In genomic region chr15:93087825-93088199, GRCh38 we compare ENCODE assay signal across 8 cellular contexts. TPM values are rescaled to one million over a fixed set of nuclear protein-coding genes. Genes with fewer than 3 reads are reported as not detected.
A peak's percentile ranks its signal among the peaks of the same experiment; 100 is the strongest.
DNase-seq lines count a peak whose midpoint lies in the region; ATAC-seq, FAIRE-seq and TF ChIP-seq lines count a peak whose summit lies in the region.

No MANE protein-coding gene starts in this region.

- peak; percentile 92 for TF ChIP-seq CTCF in A673 (conservative IDR thresholded peaks at IDR 0.05; ENCODE audit: low read depth, low read length)
- peak; percentile 84 for TF ChIP-seq CTCF in PC-9 (conservative IDR thresholded peaks at IDR 0.05)

- H3K9me3 ChIP-seq in A673 (ENCODE audit: low read depth, low read length, poor library complexity, severe bottlenecking) (no peaks in the 10 kb centered on the region), HUES48 (ENCODE audit: control insufficient read depth, insufficient read depth, low read length) (no peaks in the 10 kb centered on the region), PC-9 (ENCODE audit: insufficient read depth, low read depth) (no peaks in the 10 kb centered on the region), neuronal stem cell (replicated peaks in 1 of 2; ENCODE audit: control insufficient read depth in 2 of 2, insufficient read depth in 1 of 2, low read depth in 1 of 2, low read length in 2 of 2) (peaks cover 2 to 20% of the 10 kb centered on the region in 2 donors)

- H3K23ac ChIP-seq in neuronal stem cell (ENCODE audit: low read depth, low read length, poor library complexity): no peak overlapping the region

- no peak overlapping the region for H2AK5ac ChIP-seq in neuronal stem cell (ENCODE audit: low read depth, low read length)

- no peak overlapping the region for H3K14ac ChIP-seq in neuronal stem cell (ENCODE audit: low read length)

- H2AFZ ChIP-seq in PC-9 (no peak overlapping the region), neuronal stem cell (ENCODE audit: low read length) (peak overlapping the region; percentile 44)

- H3K9ac ChIP-seq in HUES48 (ENCODE audit: low read depth, low read length) (no peak overlapping the region), neuronal stem cell (ENCODE audit: low read depth, low read length, poor library complexity) (peak overlapping the region; percentile 87)

- H2BK5ac ChIP-seq in neuronal stem cell (ENCODE audit: low read length): peak overlapping the region; percentile 98

- H3K4me2 ChIP-seq in PC-9 (no peak overlapping the region), neuronal stem cell (ENCODE audit: insufficient read depth, low read length, poor library complexity, severe bottlenecking) (peak overlapping the region; percentile 84)

- H3K79me1 ChIP-seq in neuronal stem cell (ENCODE audit: low read depth, low read length): no peaks in the 10 kb centered on the region

- no peaks in the 10 kb centered on the region for H4K20me1 ChIP-seq in PC-9 (ENCODE audit: insufficient read depth)

- no peak overlapping the region for H3K4ac ChIP-seq in neuronal stem cell (ENCODE audit: low read length)

- POLR2A ChIA-PET in A673 (lab: Charles Lee; ENCODE audit: low non-redundant PET): interaction anchor here (0.5 to 0.6 kb wide), 2 partner anchors 38 to 181 kb away, joined by 3 to 4 read pairs; no protein-coding TSS in a partner anchor
- POLR2A ChIA-PET in PC-9 (lab: Charles Lee; ENCODE audit: unreplicated experiment): no interaction called here

- no peaks in the 10 kb centered on the region for H3K79me2 ChIP-seq in PC-9 (ENCODE audit: low read depth)

- H3F3A ChIP-seq in PC-9 (ENCODE audit: insufficient read depth, low read depth): no peaks in the 10 kb centered on the region

- peaks cover 57% of the 10 kb centered on the region for H3K27me3 ChIP-seq in A673 (replicated peaks; ENCODE audit: insufficient read depth, low read depth, low read length, poor library complexity)
- H3K27me3 ChIP-seq in HUES48 (ENCODE audit: control insufficient read depth, insufficient read depth, low read length): peaks cover 58% of the 10 kb centered on the region
- H3K27me3 ChIP-seq in PC-9 (ENCODE audit: insufficient read depth, low read depth): peaks cover 58% of the 10 kb centered on the region
- H3K27me3 ChIP-seq in neuronal stem cell (ENCODE audit: control insufficient read depth in 3 of 3, insufficient read depth in 3 of 3, low read depth in 1 of 3, low read length in 3 of 3): no peaks in the 10 kb centered on the region

- intact Hi-C loops in A673 (cut with micrococcal nuclease; ENCODE audit: unreplicated experiment) (loop anchor here (1.0 to 5.0 kb wide), 4 partner anchors 56 to 1032 kb away; no protein-coding TSS in a partner anchor), PC-9 (cut with micrococcal nuclease; ENCODE audit: unreplicated experiment) (loop anchor here (5.0 kb wide), 2 partner anchors 51 to 1029 kb away; no protein-coding TSS in a partner anchor)

- no TSS peak for BruUV-seq in A673 (replicated peaks; lab: Mats Ljungman, UMichigan)
- BruUV-seq in PC-9 (replicated peaks; lab: Mats Ljungman, UMichigan): no TSS peak

- H3K18ac ChIP-seq in neuronal stem cell (ENCODE audit: low read length): peak overlapping the region; percentile 86

- H2BK120ac ChIP-seq in neuronal stem cell (ENCODE audit: low read depth, low read length): no peak overlapping the region

- WGBS in neuronal stem cell (ENCODE audit: extremely low coverage in 2 of 2, insufficient read length in 2 of 2, insufficient replicate concordance in 1 of 2), 2 donors: no CpG with 5 or more reads among the region's 14 CpGs

- peak overlapping the region; percentile 47 for H3K4me3 ChIP-seq in A673 (ENCODE audit: low read depth, low read length, poor library complexity, severe bottlenecking)
- peak overlapping the region; percentile 73 for H3K4me3 ChIP-seq in HUES48 (ENCODE audit: low read depth, low read length)
- no peak overlapping the region for H3K4me3 ChIP-seq in PC-9
- peak overlapping the region; percentile 56 to 98 for H3K4me3 ChIP-seq in neuronal stem cell (ENCODE audit: low read length in 2 of 2)

- no peak overlapping the region for H2BK12ac ChIP-seq in neuronal stem cell (ENCODE audit: low read length)

- H3K27ac ChIP-seq in A673 (ENCODE audit: low read depth, low read length, poor library complexity, severe bottlenecking) (no peak overlapping the region), HUES48 (ENCODE audit: low read depth, low read length) (no peak overlapping the region), PC-9 (no peak overlapping the region), neuronal stem cell (replicated peaks; ENCODE audit: low read length) (peak overlapping the region; percentile 81), substantia nigra (ENCODE audit: low read depth, low read length, poor library complexity, severe bottlenecking) (peak overlapping the region; percentile 40)

- H3K4me1 ChIP-seq in A673 (ENCODE audit: insufficient read depth, low read length, poor library complexity, severe bottlenecking): peaks cover 10% of the 10 kb centered on the region
- peaks cover 22% of the 10 kb centered on the region for H3K4me1 ChIP-seq in HUES48 (ENCODE audit: control insufficient read depth, insufficient read depth, low read length)
- no peaks in the 10 kb centered on the region for H3K4me1 ChIP-seq in PC-9 (replicated peaks; ENCODE audit: insufficient read depth)
- H3K4me1 ChIP-seq in neuronal stem cell (ENCODE audit: control insufficient read depth in 2 of 2, insufficient read depth in 1 of 2, low read depth in 1 of 2, low read length in 2 of 2): peaks cover 16 to 27% of the 10 kb centered on the region in 2 donors

- no peak overlapping the region for H4K91ac ChIP-seq in neuronal stem cell (ENCODE audit: low read depth, low read length, poor library complexity)

- no peak for FAIRE-seq in frontal cortex (lab: Jason Lieb, UNC)

- H3K36me3 ChIP-seq in A673 (ENCODE audit: insufficient read depth, low read length, poor library complexity, severe bottlenecking) (no peaks in the 10 kb centered on the region), HUES48 (ENCODE audit: control insufficient read depth, insufficient read depth, low read length) (no peaks in the 10 kb centered on the region), PC-9 (ENCODE audit: low read depth) (no peaks in the 10 kb centered on the region), neuronal stem cell (replicated peaks in 1 of 2; ENCODE audit: control insufficient read depth in 2 of 2, insufficient read depth in 2 of 2, low read length in 2 of 2) (peaks cover 5 to 43% of the 10 kb centered on the region in 2 donors)

- peak; percentile 69 for ATAC-seq in GM18511 (IDR thresholded peaks at IDR 0.05; ENCODE audit: unreplicated experiment)

- CTCF ChIA-PET in A673 (lab: Charles Lee) (interaction anchor here (0.6 to 1.8 kb wide), 13 partner anchors 12 to 1032 kb away, joined by 3 to 39 read pairs (median 6); no protein-coding TSS in a partner anchor), PC-9 (lab: Charles Lee) (interaction anchor here (0.6 to 1.2 kb wide), 5 partner anchors 16 to 920 kb away, joined by 3 to 5 read pairs (median 4); no protein-coding TSS in a partner anchor)

- H3K9me2 ChIP-seq in PC-9 (ENCODE audit: insufficient read depth): no peaks in the 10 kb centered on the region

- no peak overlapping the region for H4K8ac ChIP-seq in neuronal stem cell (ENCODE audit: low read depth, low read length)

- DNase-seq in A673 (ENCODE audit: low spot score): peak; percentile 83
- peak in 1 of 2 experiments; percentile 47 for DNase-seq in PC-9
- peak; percentile 45 for DNase-seq in activated T-helper 9 cell treated with anti-CD3 and anti-CD28 coated beads, Interleukin-2, amount 50 U/mL, for 16 hours (ENCODE audit: low read depth)
- peak; percentile 72 to 73 for DNase-seq in frontal cortex (ENCODE audit: low spot score in 2 of 2)
- DNase-seq in neuronal stem cell (ENCODE audit: low spot score): peak; percentile 86
- DNase-seq in substantia nigra (lab: John Stamatoyannopoulos, UW): peak in 34 of 49 donors; percentile 21 to 69 (median 47)

- peak overlapping the region; percentile 63 for H2BK15ac ChIP-seq in neuronal stem cell (ENCODE audit: low read length)

RNA-seq across cellular contexts. Expression of gene RGMA, which starts 1.2 kb away (rescaled TPM):
- total RNA-seq in A673 (2021): 5.0 and 8.3 TPM in 2 replicates
- 3.3 and 3.6 TPM in 2 replicates for total RNA-seq in PC-9 (2021)
- total RNA-seq in frontal cortex: 6.1 TPM
- polyA plus RNA-seq in neuronal stem cell (2013, experiment 1 of 2): 196 TPM
- polyA plus RNA-seq in neuronal stem cell (2013, experiment 2 of 2): 194 TPM

Comparison
In these comparisons a context has a peak if more than half of its experiments do, and no peak if none do; other contexts are left out.
1. H3K27ac ChIP-seq: peak in neuronal stem cell (single experiment) and substantia nigra (single experiment); none in A673 (single experiment), HUES48 (single experiment) and PC-9 (single experiment).